Comparison of ENCODE assay signal across 12 cellular contexts in the genomic region with DNA sequence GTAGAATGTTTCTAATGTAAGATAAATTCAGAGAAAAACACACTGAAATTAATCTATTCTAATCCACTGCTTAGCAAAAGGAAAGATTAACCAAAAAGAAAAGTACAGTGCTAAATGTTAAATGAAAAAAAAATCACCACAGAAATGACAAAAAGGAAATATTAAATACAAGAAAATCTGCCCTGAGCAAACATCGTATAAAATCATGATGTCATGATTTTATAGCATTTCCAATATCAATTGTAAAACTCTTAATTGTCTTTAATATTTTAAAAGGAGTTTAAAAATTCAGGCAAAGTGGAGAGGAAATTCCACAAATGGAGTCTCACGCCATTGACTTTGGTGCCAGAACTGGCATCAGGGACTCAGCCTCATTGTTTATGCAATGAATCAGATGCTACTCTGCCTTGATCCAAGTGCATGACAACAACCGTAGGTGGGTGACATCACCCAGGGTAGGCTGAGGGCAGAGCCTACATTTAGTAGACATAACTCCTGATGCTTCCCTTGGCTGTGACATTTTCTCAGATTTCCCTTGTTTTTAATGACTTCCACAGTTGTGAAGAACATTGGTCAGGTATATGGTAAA.
DNase-seq lines count a peak whose midpoint lies in the region; ATAC-seq, FAIRE-seq and TF ChIP-seq lines count a peak whose summit lies in the region.
"Had no signal": no experiment of that assay in that cellular context is flagged by ENCODE, and none has a peak within 500 bp of the region (broad histone marks: within the 10 kb centered on the region; RNA-seq: fewer than 3 reads in every experiment).

No MANE protein-coding gene starts in this region.

- no peak for ATAC-seq in stimulated activated effector memory CD8-positive, alpha-beta T cell treated with anti-CD3 and anti-CD28 coated beads, Interleukin-12 subunit alpha, Interleukin-12 subunit beta, amount 100 ng/mL, for 72 hours
- ATAC-seq: CD8-positive, alpha-beta T cell had no signal

- H4K91ac ChIP-seq in H1 (replicated peaks; ENCODE audit: insufficient read length, low read length), result no peak overlapping the region

- no peak for TF ChIP-seq POLR2A in H1 (IDR thresholded peaks at IDR 0.05; ENCODE audit: control extremely low read depth in 1 of 2, low read depth in 2 of 2, low read length in 2 of 2)

- H3K23me2 ChIP-seq in H1 (ENCODE audit: low read depth, low read length), result no peaks in the 10 kb centered on the region

- H3K4me3 ChIP-seq in H1 (ENCODE audit: extremely low read depth in 1 of 4, insufficient read depth in 2 of 4, low read depth in 3 of 4, low read length in 4 of 4), result no peak overlapping the region

- no peak overlapping the region for H2BK5ac ChIP-seq in H1 (ENCODE audit: low read depth, low read length)

- 99% methylated on average over 3 of the region's 3 CpGs; no CpG with 5 or more reads in 1 of the 2 experiments for WGBS in H1 (ENCODE audit: extremely low coverage in 1 of 2, insufficient coverage in 1 of 2, insufficient read length in 1 of 2, insufficient replicate concordance in 2 of 2, low coverage in 1 of 2, low lambda C conversion rate in 2 of 2, missing lambda C conversion rate in 1 of 2), 2 experiments

- H3K23ac ChIP-seq in H1 (ENCODE audit: insufficient read length), result no peak overlapping the region

- peak overlapping the region; percentile 2 for H3K56ac ChIP-seq in H1 (replicated peaks; ENCODE audit: insufficient read length, low read depth, low read length)

- peak; percentile 91 for DNase-seq in ELR (ENCODE audit: low read depth)
- DNase-seq in NCI-H69 (lab: John Stamatoyannopoulos, UW), result peak; percentile 61
- no peak for DNase-seq in H1 (ENCODE audit: low read depth in 1 of 2, low spot score in 2 of 2)
- no peak for DNase-seq in osteocyte (ENCODE audit: extremely low spot score, unreplicated experiment)
- no peak for DNase-seq in KBM-7
- no peak for DNase-seq in stimulated activated effector memory CD8-positive, alpha-beta T cell treated with anti-CD3 and anti-CD28 coated beads, Interleukin-12 subunit alpha, Interleukin-12 subunit beta, amount 100 ng/mL, for 72 hours (ENCODE audit: low spot score in 2 of 2)
- DNase-seq in NCI-H1048 (lab: John Stamatoyannopoulos, UW), result no peak
- no peak for DNase-seq in effector CD4-positive, alpha-beta T cell
- DNase-seq: CD8-positive, alpha-beta T cell; MV-4-11; NCI-H524 treated with DMSO at 0.1 percent for 48 hours had no signal

- no peak overlapping the region for H2BK120ac ChIP-seq in H1 (replicated peaks; ENCODE audit: low read depth, low read length)

- no peak overlapping the region for H4K8ac ChIP-seq in H1 (ENCODE audit: extremely low read depth, insufficient read depth, low read length)

- no peak overlapping the region for H3K4me3 Mint-ChIP-seq in osteocyte (ENCODE audit: unreplicated experiment)
- H3K4me3 Mint-ChIP-seq in stimulated activated effector memory CD8-positive, alpha-beta T cell treated with anti-CD3 and anti-CD28 coated beads, Interleukin-12 subunit alpha, Interleukin-12 subunit beta, amount 100 ng/mL, for 72 hours, result no peak overlapping the region
- H3K4me3 Mint-ChIP-seq: CD8-positive, alpha-beta T cell had no signal

- CTCF ChIA-PET in H1 (lab: Charles Lee; ENCODE audit: partially characterized antibody), result no interaction called here

- TF ChIP-seq CTCF in H1 (IDR thresholded peaks at IDR 0.05; ENCODE audit: control extremely low read depth in 1 of 3, insufficient read depth in 1 of 3, low read depth in 1 of 3, low read length in 3 of 3), result no peak
- TF ChIP-seq CTCF in osteocyte (IDR thresholded peaks at IDR 0.05), result no peak

- no peak overlapping the region for H2BK12ac ChIP-seq in H1 (ENCODE audit: low read depth, low read length)

- H3K14ac ChIP-seq in H1 (ENCODE audit: insufficient read length), result no peak overlapping the region

- H3K27ac ChIP-seq in H1 (ENCODE audit: low read depth, low read length), result no peak overlapping the region

- H3K9me3 ChIP-seq in H1 (ENCODE audit: insufficient read depth in 2 of 2, low read depth in 1 of 2, low read length in 1 of 2), result no peaks in the 10 kb centered on the region

- H3K4me2 ChIP-seq in H1 (ENCODE audit: insufficient read depth in 1 of 2, low read depth in 2 of 2, low read length in 2 of 2), result no peak overlapping the region

- H4K5ac ChIP-seq in H1 (ENCODE audit: insufficient read length, low read depth, low read length), result no peak overlapping the region

- H3K9me3 Mint-ChIP-seq in osteocyte (ENCODE audit: unreplicated experiment), result no peaks in the 10 kb centered on the region
- peaks cover 12% of the 10 kb centered on the region for H3K9me3 Mint-ChIP-seq in stimulated activated effector memory CD8-positive, alpha-beta T cell treated with anti-CD3 and anti-CD28 coated beads, Interleukin-12 subunit alpha, Interleukin-12 subunit beta, amount 100 ng/mL, for 72 hours

- H2AFZ ChIP-seq in H1 (ENCODE audit: low read length), result no peak overlapping the region

- H3K18ac ChIP-seq in H1 (ENCODE audit: extremely low read depth, low read length), result no peak overlapping the region

- H2AK5ac ChIP-seq in H1 (ENCODE audit: low read depth, low read length), result no peak overlapping the region

- in situ Hi-C loops in KBM-7 (cut with MboI; ENCODE audit: low pct_unique_long_range_greater_than_20kb, low sequenced_read_pairs), result no loop called here

- POLR2A ChIA-PET in H1 (lab: Charles Lee; ENCODE audit: partially characterized antibody), result no interaction called here

- no peak overlapping the region for H3K9ac ChIP-seq in H1 (replicated peaks in 1 of 4; ENCODE audit: extremely low read depth in 1 of 4, low read depth in 3 of 4, low read length in 3 of 4)

- H3K79me2 ChIP-seq in H1 (ENCODE audit: control insufficient read depth in 1 of 2, insufficient read depth in 2 of 2, low read length in 2 of 2), result no peaks in the 10 kb centered on the region

- H3K27me3 Mint-ChIP-seq in osteocyte (ENCODE audit: unreplicated experiment), result no peaks in the 10 kb centered on the region

- TF ChIP-seq RAD21 in H1 (IDR thresholded peaks at IDR 0.05 in 1 of 2, conservative IDR thresholded peaks at IDR 0.05 in 1 of 2; ENCODE audit: low read depth in 2 of 2, low read length in 2 of 2), result no peak

- peak overlapping the region; percentile 35 for H3K27ac Mint-ChIP-seq in osteocyte (ENCODE audit: unreplicated experiment)
- H3K27ac Mint-ChIP-seq in stimulated activated effector memory CD8-positive, alpha-beta T cell treated with anti-CD3 and anti-CD28 coated beads, Interleukin-12 subunit alpha, Interleukin-12 subunit beta, amount 100 ng/mL, for 72 hours, result no peak overlapping the region
- H3K27ac Mint-ChIP-seq: CD8-positive, alpha-beta T cell had no signal

- H2BK15ac ChIP-seq in H1 (ENCODE audit: low read length), result no peak overlapping the region

- no peak for TF ChIP-seq EP300 in H1 (IDR thresholded peaks at IDR 0.05; ENCODE audit: borderline replicate concordance in 1 of 2, low read depth in 2 of 2, low read length in 2 of 2)

- H2BK20ac ChIP-seq in H1 (ENCODE audit: low read length), result no peak overlapping the region

- no peaks in the 10 kb centered on the region for H4K20me1 ChIP-seq in H1 (replicated peaks in 1 of 2; ENCODE audit: control insufficient read depth in 1 of 2, insufficient read depth in 2 of 2, low read length in 2 of 2)

- H3K4me1 ChIP-seq in H1 (replicated peaks in 1 of 4; ENCODE audit: control insufficient read depth in 3 of 4, insufficient read depth in 4 of 4, low read length in 3 of 4), result no peaks in the 10 kb centered on the region; a peak in 1 of 7 replicates

- H3K36me3 ChIP-seq in H1 (ENCODE audit: control insufficient read depth in 2 of 4, insufficient read depth in 4 of 4, low read length in 3 of 4), result no peaks in the 10 kb centered on the region

- FAIRE-seq in H1 (lab: Jason Lieb, UNC), result no peak
- FAIRE-seq: endometrium had no signal

- H3K4me1 Mint-ChIP-seq in osteocyte (ENCODE audit: unreplicated experiment), result peaks cover 28% of the 10 kb centered on the region
- no peaks in the 10 kb centered on the region for H3K4me1 Mint-ChIP-seq in stimulated activated effector memory CD8-positive, alpha-beta T cell treated with anti-CD3 and anti-CD28 coated beads, Interleukin-12 subunit alpha, Interleukin-12 subunit beta, amount 100 ng/mL, for 72 hours

- no peaks in the 10 kb centered on the region for H3K36me3 Mint-ChIP-seq in osteocyte (ENCODE audit: unreplicated experiment)
- no peaks in the 10 kb centered on the region for H3K36me3 Mint-ChIP-seq in stimulated activated effector memory CD8-positive, alpha-beta T cell treated with anti-CD3 and anti-CD28 coated beads, Interleukin-12 subunit alpha, Interleukin-12 subunit beta, amount 100 ng/mL, for 72 hours
- H3K36me3 Mint-ChIP-seq: CD8-positive, alpha-beta T cell had no signal

- no peaks in the 10 kb centered on the region for H3K27me3 ChIP-seq in H1 (replicated peaks in 1 of 4; ENCODE audit: control insufficient read depth in 3 of 4, extremely low read depth in 1 of 4, insufficient read depth in 3 of 4, low read length in 3 of 4)

- H3K4ac ChIP-seq in H1 (replicated peaks; ENCODE audit: insufficient read length, low read depth, low read length), result no peak overlapping the region

- H3K79me1 ChIP-seq in H1 (ENCODE audit: low read depth, low read length), result no peaks in the 10 kb centered on the region

TF ChIP-seq in H1, 55 proteins besides CTCF, POLR2A, EP300 and RAD21 (continues in another document):
- TF ChIP-seq ASH2L (IDR thresholded peaks at IDR 0.05; ENCODE audit: low read length) (no peak), KDM1A (IDR thresholded peaks at IDR 0.05; ENCODE audit: borderline replicate concordance, low read length) (no peak), EZH2 (IDR thresholded peaks at IDR 0.05; ENCODE audit: low read depth, low read length, severe bottlenecking) (no peak), TAF1 (IDR thresholded peaks at IDR 0.05; ENCODE audit: low read depth, low read length) (no peak), CBX8 (IDR thresholded peaks at IDR 0.05; ENCODE audit: borderline replicate concordance, low read depth, low read length) (no peak), FOSL1 (IDR thresholded peaks at IDR 0.05; ENCODE audit: insufficient read depth, low read depth, low read length) (no peak), YY1 (IDR thresholded peaks at IDR 0.05; ENCODE audit: low read depth, low read length) (no peak), SRF (IDR thresholded peaks at IDR 0.05; ENCODE audit: low read depth, low read length) (no peak), TBP (IDR thresholded peaks at IDR 0.05; ENCODE audit: low read depth, low read length) (no peak)
- TF ChIP-seq, protein P1, sequence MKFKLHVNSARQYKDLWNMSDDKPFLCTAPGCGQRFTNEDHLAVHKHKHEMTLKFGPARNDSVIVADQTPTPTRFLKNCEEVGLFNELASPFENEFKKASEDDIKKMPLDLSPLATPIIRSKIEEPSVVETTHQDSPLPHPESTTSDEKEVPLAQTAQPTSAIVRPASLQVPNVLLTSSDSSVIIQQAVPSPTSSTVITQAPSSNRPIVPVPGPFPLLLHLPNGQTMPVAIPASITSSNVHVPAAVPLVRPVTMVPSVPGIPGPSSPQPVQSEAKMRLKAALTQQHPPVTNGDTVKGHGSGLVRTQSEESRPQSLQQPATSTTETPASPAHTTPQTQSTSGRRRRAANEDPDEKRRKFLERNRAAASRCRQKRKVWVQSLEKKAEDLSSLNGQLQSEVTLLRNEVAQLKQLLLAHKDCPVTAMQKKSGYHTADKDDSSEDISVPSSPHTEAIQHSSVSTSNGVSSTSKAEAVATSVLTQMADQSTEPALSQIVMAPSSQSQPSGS (IDR thresholded peaks at IDR 0.05; ENCODE audit: low read length), result no peak

Comparison
In these comparisons a context has a peak if more than half of its experiments do, and no peak if none do; other contexts are left out.
1. DNase-seq: peak in ELR (single experiment) and NCI-H69 (single experiment); none in H1 (0 of 2), osteocyte (single experiment), KBM-7 (single experiment), stimulated activated effector memory CD8-positive, alpha-beta T cell treated with anti-CD3 and anti-CD28 coated beads, Interleukin-12 subunit alpha, Interleukin-12 subunit beta, amount 100 ng/mL, for 72 hours (0 of 2), NCI-H1048 (single experiment) and effector CD4-positive, alpha-beta T cell (single experiment).